In the genomic region with DNA sequence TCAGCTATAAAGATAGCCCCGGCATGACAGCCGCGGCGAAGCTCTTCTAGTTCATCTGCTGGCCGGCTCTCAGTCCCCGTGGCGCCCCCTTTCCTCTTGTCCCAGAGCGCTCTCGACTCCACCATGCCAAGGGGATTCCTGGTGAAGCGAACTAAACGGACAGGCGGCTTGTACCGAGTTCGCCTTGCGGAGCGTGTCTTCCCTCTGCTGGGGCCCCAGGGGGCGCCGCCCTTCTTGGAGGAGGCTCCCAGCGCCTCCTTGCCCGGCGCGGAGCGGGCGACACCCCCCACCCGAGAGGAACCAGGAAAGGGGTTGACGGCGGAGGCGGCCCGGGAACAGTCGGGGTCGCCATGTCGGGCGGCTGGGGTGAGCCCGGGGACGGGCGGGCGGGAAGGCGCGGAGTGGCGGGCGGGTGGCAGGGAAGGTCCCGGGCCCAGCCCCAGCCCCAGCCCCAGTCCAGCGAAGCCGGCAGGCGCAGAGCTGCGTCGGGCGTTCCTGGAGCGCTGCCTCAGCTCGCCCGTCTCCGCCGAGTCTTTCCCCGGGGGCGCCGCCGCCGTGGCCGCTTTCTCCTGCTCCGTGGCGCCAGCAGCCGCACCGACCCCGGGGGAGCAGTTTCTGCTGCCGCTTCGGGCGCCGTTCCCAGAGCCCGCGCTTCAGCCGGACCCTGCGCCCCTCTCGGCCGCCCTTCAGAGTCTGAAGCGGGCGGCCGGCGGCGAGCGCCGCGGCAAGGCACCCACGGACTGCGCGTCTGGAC, we compare ENCODE assay signal across 7 cellular contexts. TPM values are rescaled to one million over a fixed set of nuclear protein-coding genes. Genes with fewer than 3 reads are reported as not detected.
A peak's percentile ranks its signal among the peaks of the same experiment; 100 is the strongest.
DNase-seq lines count a peak whose midpoint lies in the region; ATAC-seq, FAIRE-seq and TF ChIP-seq lines count a peak whose summit lies in the region.

A gene with protein sequence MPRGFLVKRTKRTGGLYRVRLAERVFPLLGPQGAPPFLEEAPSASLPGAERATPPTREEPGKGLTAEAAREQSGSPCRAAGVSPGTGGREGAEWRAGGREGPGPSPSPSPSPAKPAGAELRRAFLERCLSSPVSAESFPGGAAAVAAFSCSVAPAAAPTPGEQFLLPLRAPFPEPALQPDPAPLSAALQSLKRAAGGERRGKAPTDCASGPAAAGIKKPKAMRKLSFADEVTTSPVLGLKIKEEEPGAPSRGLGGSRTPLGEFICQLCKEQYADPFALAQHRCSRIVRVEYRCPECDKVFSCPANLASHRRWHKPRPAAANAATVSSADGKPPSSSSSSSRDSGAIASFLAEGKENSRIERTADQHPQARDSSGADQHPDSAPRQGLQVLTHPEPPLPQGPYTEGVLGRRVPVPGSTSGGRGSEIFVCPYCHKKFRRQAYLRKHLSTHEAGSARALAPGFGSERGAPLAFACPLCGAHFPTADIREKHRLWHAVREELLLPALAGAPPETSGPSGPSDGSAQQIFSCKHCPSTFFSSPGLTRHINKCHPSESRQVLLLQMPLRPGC (plus strand): TSS at position 35 of the 754 bp plus-strand sequence. CDS start 89 bp downstream, at position 124.

- no peak within 1 kb of the TSS for H3K9ac ChIP-seq in keratinocyte (ENCODE audit: control insufficient read depth, extremely low read depth, insufficient read depth, low read length)

- H3K79me2 ChIP-seq in keratinocyte (ENCODE audit: control insufficient read depth, insufficient read depth, low read length) = no peaks in the 10 kb centered on the region

- H3K4me3 ChIP-seq in H7 (ENCODE audit: insufficient read depth, low read depth, low read length) = peak within 1 kb of the TSS; percentile 61
- H3K4me3 ChIP-seq in astrocyte of the spinal cord (ENCODE audit: low read depth, low read length) = peak within 1 kb of the TSS; percentile 47
- H3K4me3 ChIP-seq in keratinocyte (ENCODE audit: control insufficient read depth in 2 of 3, extremely low read depth in 1 of 3, insufficient read depth in 2 of 3, low read depth in 1 of 3, low read length in 3 of 3) = peak within 1 kb of the TSS; percentile 51 to 72 (median 56)

- no peaks in the 10 kb centered on the region for H3K36me3 ChIP-seq in H7 (replicated peaks; ENCODE audit: control insufficient read depth, insufficient read depth, low read length)
- no peaks in the 10 kb centered on the region for H3K36me3 ChIP-seq in keratinocyte (ENCODE audit: control insufficient read depth in 2 of 2, extremely low read depth in 1 of 2, insufficient read depth in 2 of 2, low read length in 2 of 2)

- in situ Hi-C loops in astrocyte of the spinal cord (cut with HindIII; ENCODE audit: low sequenced_read_pairs) = no loop called here

- peak within 1 kb of the TSS; percentile 63 for H3K4me2 ChIP-seq in keratinocyte (ENCODE audit: control insufficient read depth, extremely low read depth, insufficient read depth, low read depth, low read length)

- peaks cover 3% of the 10 kb centered on the region for H3K4me1 ChIP-seq in keratinocyte (ENCODE audit: control insufficient read depth, extremely low read depth, insufficient read depth, low read length)

- dilution Hi-C loops in keratinocyte (cut with MboI; ENCODE audit: extremely low pct_ligation_motif_present, low sequenced_read_pairs) = no loop called here

- H3K9me3 ChIP-seq in keratinocyte (ENCODE audit: control insufficient read depth, low read depth, low read length) = no peaks in the 10 kb centered on the region

- H3K27me3 ChIP-seq in H7 (ENCODE audit: control insufficient read depth, insufficient read depth, low read length) (peaks cover 71% of the 10 kb centered on the region), keratinocyte (ENCODE audit: control insufficient read depth, extremely low read depth, insufficient read depth, low read length) (peaks cover 56% of the 10 kb centered on the region)

- H3K27ac ChIP-seq in keratinocyte (ENCODE audit: control insufficient read depth, insufficient read depth, low read length) = no peak within 1 kb of the TSS

- no peak for FAIRE-seq in keratinocyte (lab: Jason Lieb, UNC)

- H4K20me1 ChIP-seq in keratinocyte (ENCODE audit: control insufficient read depth, extremely low read depth, insufficient read depth, low read length) = no peaks in the 10 kb centered on the region

- peak within 1 kb of the TSS; percentile 80 for H2AFZ ChIP-seq in keratinocyte (ENCODE audit: control insufficient read depth, low read length)

- TF ChIP-seq CTCF in GM12872 (IDR thresholded peaks at IDR 0.05; ENCODE audit: insufficient read depth, low read depth, low read length) (0 out of 3 replicates have a peak, but pooled peaks have one; percentile 14), astrocyte of the spinal cord (IDR thresholded peaks at IDR 0.05; ENCODE audit: low read depth, low read length) (peak; percentile 11), keratinocyte (optimal IDR thresholded peaks at IDR 0.05 in 1 of 3, IDR thresholded peaks at IDR 0.05 in 1 of 3, conservative IDR thresholded peaks at IDR 0.05 in 1 of 3; ENCODE audit: extremely low read depth in 1 of 3, insufficient read depth in 2 of 3, low read length in 3 of 3) (no peak)

- DNase-seq in H7 = no peak
- DNase-seq in NCI-H2171 (lab: John Stamatoyannopoulos, UW) = peak; percentile 85
- no peak for DNase-seq in astrocyte of the spinal cord (ENCODE audit: low read depth, low spot score)
- no peak for DNase-seq in keratinocyte (ENCODE audit: low read depth, low spot score)
- peak; percentile 9 for DNase-seq in stimulated activated naive CD8-positive, alpha-beta T cell treated with anti-CD3 and anti-CD28 coated beads, Interleukin-15, Interleukin-2, amounts not matched to agents 100 U/mL and 50 U/mL, for 24 hours

- ATAC-seq in stimulated activated naive CD8-positive, alpha-beta T cell treated with anti-CD3 and anti-CD28 coated beads, Interleukin-15, Interleukin-2, amounts not matched to agents 100 U/mL and 50 U/mL, for 24 hours = peak; percentile 17
- no peak for ATAC-seq in GM18873 (IDR thresholded peaks at IDR 0.05; ENCODE audit: low FRiP score, unreplicated experiment)

- no peaks in the 10 kb centered on the region for H3K9me1 ChIP-seq in keratinocyte (ENCODE audit: control insufficient read depth, extremely low read depth, insufficient read depth, low read length)

RNA-seq across cellular contexts. Expression of the gene that starts here (rescaled TPM):
- not detected in 2 replicates for total RNA-seq in H7 (2014; rRNA removed; shearing (Covaris generic))
- not detected in 3 replicates for polyA plus RNA-seq in keratinocyte
- polyA plus RNA-seq in keratinocyte (2011; ENCODE audit: low read depth) = not detected
- not detected in 2 replicates for polyA plus RNA-seq in keratinocyte (2011; cell fraction: cytosol; rRNA removed)
- polyA plus RNA-seq in keratinocyte (2011; cell fraction: nucleus; rRNA removed) = not detected in 2 replicates
- 0.04 TPM in 1 of 2 replicates, not detected in the other for polyA plus RNA-seq in keratinocyte (2012; ENCODE audit: low replicate concordance)
- not detected in 3 replicates for polyA minus RNA-seq in keratinocyte
- polyA minus RNA-seq in keratinocyte (2011; cell fraction: cytosol; rRNA and poly(A)+ RNA removed) = not detected
- not detected in 2 replicates for polyA minus RNA-seq in keratinocyte (2011; cell fraction: nucleus; rRNA and poly(A)+ RNA removed)

Comparison
In these comparisons a context has a peak if more than half of its experiments do, and no peak if none do; other contexts are left out.
1. CTCF ChIP-seq: peak in GM12872 (single experiment) and astrocyte of the spinal cord (single experiment); none in keratinocyte (0 of 3).
2. DNase-seq: peak in NCI-H2171 (single experiment) and stimulated activated naive CD8-positive, alpha-beta T cell treated with anti-CD3 and anti-CD28 coated beads, Interleukin-15, Interleukin-2, amounts not matched to agents 100 U/mL and 50 U/mL, for 24 hours (single experiment); none in H7 (single experiment), astrocyte of the spinal cord (single experiment) and keratinocyte (single experiment).
3. Peak in every context shown above with its lines, with median percentiles within 50 percentile points of each other: H3K4me3 ChIP-seq.